Comparison of ENCODE assay signal across 8 cellular contexts in the genomic region with DNA sequence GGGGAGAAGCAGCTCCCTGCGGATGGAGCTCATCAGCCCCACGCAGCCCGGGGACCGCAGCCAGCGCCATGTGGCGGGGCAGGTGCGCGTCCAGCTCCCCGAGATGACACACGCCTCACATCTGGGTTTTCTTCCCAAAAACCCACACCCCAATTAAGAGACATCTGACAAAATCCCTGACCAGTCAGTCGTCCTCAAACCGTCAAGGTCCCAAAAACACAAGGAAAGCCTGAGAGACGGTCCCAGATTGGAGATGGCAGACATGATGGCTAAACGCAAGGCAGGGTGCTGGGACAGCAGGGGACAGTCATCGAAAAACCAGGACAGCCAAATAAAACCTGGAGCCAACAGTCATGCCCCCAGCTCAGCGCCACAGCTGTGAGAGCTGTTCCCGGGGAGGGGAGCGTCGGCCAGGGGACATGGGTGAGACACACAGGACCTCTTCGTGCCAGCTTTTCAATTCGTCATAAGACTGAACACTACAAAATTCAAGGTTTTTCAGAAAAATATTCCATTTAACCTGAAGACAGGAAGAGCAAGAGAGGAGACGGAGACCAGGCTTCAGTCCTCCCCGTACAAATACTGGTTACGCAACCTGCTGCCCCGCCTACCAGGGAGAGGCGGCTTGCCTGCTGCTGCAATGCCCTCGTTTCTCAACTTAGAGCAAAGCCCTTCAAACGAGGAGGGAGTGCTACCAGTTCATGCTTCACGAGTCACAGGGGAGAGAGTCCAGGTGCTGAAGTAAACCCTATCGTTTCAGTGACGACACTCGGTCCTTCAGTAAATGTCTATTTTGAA. TPM values are rescaled to one million over a fixed set of nuclear protein-coding genes. Genes with fewer than 3 reads are reported as not detected.
A peak's percentile ranks its signal among the peaks of the same experiment; 100 is the strongest.
DNase-seq lines count a peak whose midpoint lies in the region; ATAC-seq, FAIRE-seq and TF ChIP-seq lines count a peak whose summit lies in the region.

No MANE protein-coding gene starts in this region.

- no peak for ATAC-seq in stimulated activated naive B cell treated with anti-CD40 and anti-IgM and Interleukin-4, amounts not matched to agents 10 μg/mL and 1 μg/mL and 100 μg/mL, for 72 hours (replicated peaks)
- no peak for ATAC-seq in SK-N-SH treated with all-trans-retinoic acid at 6 μM for 48 hours

- peaks cover 3% of the 10 kb centered on the region for H3K36me3 Mint-ChIP-seq in mesothelial cell of epicardium
- peaks cover 11 to 35% of the 10 kb centered on the region in 2 donors for H3K36me3 Mint-ChIP-seq in stimulated activated naive B cell treated with anti-CD40 and anti-IgM and Interleukin-4, amounts not matched to agents 10 μg/mL and 1 μg/mL and 100 μg/mL, for 72 hours

- H3K4me3 Mint-ChIP-seq in mesothelial cell of epicardium, result no peak overlapping the region
- H3K4me3 Mint-ChIP-seq in stimulated activated naive B cell treated with anti-CD40 and anti-IgM and Interleukin-4, amounts not matched to agents 10 μg/mL and 1 μg/mL and 100 μg/mL, for 72 hours, result no peak overlapping the region

- no peaks in the 10 kb centered on the region for H3K9me3 Mint-ChIP-seq in mesothelial cell of epicardium
- no peaks in the 10 kb centered on the region for H3K9me3 Mint-ChIP-seq in stimulated activated naive B cell treated with anti-CD40 and anti-IgM and Interleukin-4, amounts not matched to agents 10 μg/mL and 1 μg/mL and 100 μg/mL, for 72 hours

- H3K27me3 Mint-ChIP-seq in mesothelial cell of epicardium (ENCODE audit: low read depth), result no peaks in the 10 kb centered on the region
- no peaks in the 10 kb centered on the region for H3K27me3 Mint-ChIP-seq in stimulated activated naive B cell treated with anti-CD40 and anti-IgM and Interleukin-4, amounts not matched to agents 10 μg/mL and 1 μg/mL and 100 μg/mL, for 72 hours

- H3K4me1 Mint-ChIP-seq in mesothelial cell of epicardium, result peaks cover 16% of the 10 kb centered on the region
- H3K4me1 Mint-ChIP-seq in stimulated activated naive B cell treated with anti-CD40 and anti-IgM and Interleukin-4, amounts not matched to agents 10 μg/mL and 1 μg/mL and 100 μg/mL, for 72 hours, result peaks cover 30 to 31% of the 10 kb centered on the region in 2 donors

- no peak overlapping the region for H3K4me3 ChIP-seq in epithelial cell of esophagus (ENCODE audit: low read length)

- no peak for FAIRE-seq in RCC 7860 (lab: Jason Lieb, UNC)

- H3K27ac Mint-ChIP-seq in mesothelial cell of epicardium, result peak overlapping the region; percentile 67
- H3K27ac Mint-ChIP-seq in stimulated activated naive B cell treated with anti-CD40 and anti-IgM and Interleukin-4, amounts not matched to agents 10 μg/mL and 1 μg/mL and 100 μg/mL, for 72 hours, result no peak overlapping the region

- DNase-seq in CD1c-positive myeloid dendritic cell (ENCODE audit: extremely low spot score), result peak; percentile 76
- DNase-seq in NCI-H345 treated with DMSO at 0.1 percent for 48 hours (lab: John Stamatoyannopoulos, UW; ENCODE audit: unreplicated experiment), result peak; percentile 50
- peak; percentile 95 for DNase-seq in epithelial cell of esophagus (ENCODE audit: low read depth)
- peak; percentile 52 to 68 for DNase-seq in mesothelial cell of epicardium (ENCODE audit: low spot score in 2 of 2, unreplicated experiment in 2 of 2)
- DNase-seq in stimulated activated naive B cell treated with anti-CD40 and anti-IgM and Interleukin-4, amounts not matched to agents 10 μg/mL and 1 μg/mL and 100 μg/mL, for 72 hours, result no peak
- DNase-seq in NCI-H82 (lab: John Stamatoyannopoulos, UW), result no peak
- DNase-seq in RCC 7860 (ENCODE audit: low spot score), result no peak

- TF ChIP-seq CTCF in epithelial cell of esophagus (IDR thresholded peaks at IDR 0.05; ENCODE audit: insufficient read depth, low read depth, low read length, missing control alignments) (no peak), mesothelial cell of epicardium (IDR thresholded peaks at IDR 0.05; ENCODE audit: unreplicated experiment) (no peak)

TF ChIP-seq in SK-N-SH treated with all-trans-retinoic acid at 6 μM for 48 hours, 23 proteins besides CTCF, POLR2A, EP300 and RAD21:
- TF ChIP-seq TCF4 (CRISPR knock-in tag; IDR thresholded peaks at IDR 0.05; ENCODE audit: borderline replicate concordance) (no peak), PATZ1 (CRISPR knock-in tag; IDR thresholded peaks at IDR 0.05; ENCODE audit: borderline replicate concordance) (no peak), TSHZ2 (CRISPR knock-in tag; IDR thresholded peaks at IDR 0.05) (no peak), ZC3H10 (CRISPR knock-in tag; IDR thresholded peaks at IDR 0.05) (no peak), ARNTL (CRISPR knock-in tag; IDR thresholded peaks at IDR 0.05; ENCODE audit: borderline replicate concordance, low read depth) (no peak), ZFP3 (CRISPR knock-in tag; IDR thresholded peaks at IDR 0.05) (no peak), ESRRG (CRISPR knock-in tag; IDR thresholded peaks at IDR 0.05) (no peak), CSRNP3 (CRISPR knock-in tag; IDR thresholded peaks at IDR 0.05) (no peak), SNAI2 (CRISPR knock-in tag; IDR thresholded peaks at IDR 0.05) (no peak), PPARA (CRISPR knock-in tag; IDR thresholded peaks at IDR 0.05; ENCODE audit: borderline replicate concordance) (no peak), TOX (CRISPR knock-in tag; IDR thresholded peaks at IDR 0.05; ENCODE audit: borderline replicate concordance) (no peak)
TF ChIP-seq in SK-N-SH treated with all-trans-retinoic acid at 6 μM for 48 hours: peak in this region for 0.

RNA-seq across cellular contexts. Expression of gene TOLLIP, which starts 10.5 kb away (rescaled TPM):
- 40.4 to 43.9 TPM (median 43.2 TPM) in 3 replicates for total RNA-seq in mesothelial cell of epicardium

Comparison
In these comparisons a context has a peak if more than half of its experiments do, and no peak if none do; other contexts are left out.
1. DNase-seq: peak in CD1c-positive myeloid dendritic cell (single experiment), NCI-H345 treated with DMSO at 0.1 percent for 48 hours (single experiment), epithelial cell of esophagus (single experiment) and mesothelial cell of epicardium (2 of 2); none in stimulated activated naive B cell treated with anti-CD40 and anti-IgM and Interleukin-4, amounts not matched to agents 10 μg/mL and 1 μg/mL and 100 μg/mL, for 72 hours (single experiment), NCI-H82 (single experiment) and RCC 7860 (single experiment).